Comparison of ENCODE assay signal across 15 cellular contexts in genomic region chr13:32947886-32948285, GRCh38.
DNase-seq lines count a peak whose midpoint lies in the region; ATAC-seq lines count a peak whose summit lies in the region.
"Had no signal": no experiment of that assay in that cellular context is flagged by ENCODE, and none has a peak within 500 bp of the region (broad histone marks: within the 10 kb centered on the region; RNA-seq: fewer than 3 reads in every experiment).

No MANE protein-coding gene starts in this region.

- DNase-seq in COR-L47 (lab: John Stamatoyannopoulos, UW) = peak; percentile 64
- peak; percentile 39 for DNase-seq in NCI-H128 (lab: John Stamatoyannopoulos, UW; ENCODE audit: unreplicated experiment)
- peak; percentile 99 for DNase-seq in NCI-H748 (lab: John Stamatoyannopoulos, UW; ENCODE audit: unreplicated experiment)
- peak in 32 of 42 donors; percentile 4 to 81 (median 36) for DNase-seq in head of caudate nucleus
- no peak for DNase-seq in stimulated activated naive CD8-positive, alpha-beta T cell treated with anti-CD3 and anti-CD28 coated beads, Interleukin-15, Interleukin-2, amounts not matched to agents 100 U/mL and 50 U/mL, for 24 hours
- no peak for DNase-seq in T1000 (lab: John Stamatoyannopoulos, UW)
- DNase-seq: activated CD4-positive, alpha-beta memory T cell treated with anti-CD3 and anti-CD28 coated beads for 36 hours; activated T-cell treated with anti-CD3 and anti-CD28 coated beads, Interleukin-2, amount 50 U/mL, for 4 hours; effector CD4-positive, alpha-beta T cell; KBM-7; left colon; NCI-H187 treated with DMSO at 0.1 percent for 48 hours; stimulated activated naive CD8-positive, alpha-beta T cell treated with anti-CD3 and anti-CD28 coated beads, Interleukin-15, amount 100 ng/mL, for 72 hours had no signal

- no peak for ATAC-seq in stimulated activated naive CD8-positive, alpha-beta T cell treated with anti-CD3 and anti-CD28 coated beads, Interleukin-15, Interleukin-2, amounts not matched to agents 100 U/mL and 50 U/mL, for 24 hours
- no peak for ATAC-seq in HG02642 (IDR thresholded peaks at IDR 0.05; ENCODE audit: poor library complexity, unreplicated experiment)
- no peak for ATAC-seq in GM21423 (IDR thresholded peaks at IDR 0.05; ENCODE audit: unreplicated experiment)
- ATAC-seq: activated T-cell treated with anti-CD3 and anti-CD28 coated beads, Interleukin-2, amount 50 U/mL, for 4 hours; left colon; stimulated activated naive CD8-positive, alpha-beta T cell treated with anti-CD3 and anti-CD28 coated beads, Interleukin-15, amount 100 ng/mL, for 72 hours had no signal

- intact Hi-C loops in head of caudate nucleus (cut with DNase I) = no loop called here

Comparison
In these comparisons a context has a peak if more than half of its experiments do, and no peak if none do; other contexts are left out.
1. DNase-seq: peak in COR-L47 (single experiment), NCI-H128 (single experiment), NCI-H748 (single experiment) and head of caudate nucleus (32 of 42); none in stimulated activated naive CD8-positive, alpha-beta T cell treated with anti-CD3 and anti-CD28 coated beads, Interleukin-15, Interleukin-2, amounts not matched to agents 100 U/mL and 50 U/mL, for 24 hours (single experiment) and T1000 (single experiment).